ENCODE assay signal across 1 cellular context in genomic region chr2:196337618-196337953, GRCh38.
TF ChIP-seq lines count a peak whose summit lies in the region.

No MANE protein-coding gene starts in this region.

TF ChIP-seq in GM23338, 12 proteins besides CTCF, POLR2A, EP300 and RAD21 (continued from another document):
- no peak for TF ChIP-seq ZNF462 (CRISPR knock-in tag; IDR thresholded peaks at IDR 0.05)
- TF ChIP-seq REST (IDR thresholded peaks at IDR 0.05; ENCODE audit: unreplicated experiment) = no peak
